22 cellular contexts compared by ENCODE assay signal in genomic region chr13:33725340-33725739, GRCh38.
DNase-seq lines count a peak whose midpoint lies in the region; ATAC-seq and TF ChIP-seq lines count a peak whose summit lies in the region.
"Had no signal": no experiment of that assay in that cellular context is flagged by ENCODE, and none has a peak within 500 bp of the region (broad histone marks: within the 10 kb centered on the region; RNA-seq: fewer than 3 reads in every experiment).

No MANE protein-coding gene starts in this region.

- WGBS in lung, 2 donors = 78 to 87% methylated on average over 2 of the region's 2 CpGs
- 91 to 93% methylated on average over 2 of the region's 2 CpGs for WGBS in endodermal cell (ENCODE audit: insufficient coverage in 1 of 2, insufficient read length in 1 of 2), 2 experiments

- peaks cover under 1% of the 10 kb centered on the region for H3K9me3 Mint-ChIP-seq in activated CD4-positive, alpha-beta T cell treated with anti-CD3 and anti-CD28 coated beads, Interleukin-2, amount 10 ng/mL, durations not matched to agents 24 days and 14 days
- no peaks in the 10 kb centered on the region for H3K9me3 Mint-ChIP-seq in endodermal cell
- H3K9me3 Mint-ChIP-seq: CD4-positive, alpha-beta T cell; CD8-positive, alpha-beta memory T cell; GM23338 had no signal

- H3K4me1 ChIP-seq in left lung (peaks cover 10 to 61% of the 10 kb centered on the region in 2 donors), lung (ENCODE audit: control insufficient read depth in 2 of 2, insufficient read depth in 2 of 2, low read length in 2 of 2) (peaks cover 3 to 23% of the 10 kb centered on the region in 2 donors), endodermal cell (ENCODE audit: control insufficient read depth, insufficient read depth, low read length) (no peaks in the 10 kb centered on the region)

- intact Hi-C loops in activated CD4-positive, alpha-beta T cell treated with anti-CD3 and anti-CD28 coated beads, Interleukin-2, amount 10 ng/mL, durations not matched to agents 24 days and 14 days (cut with micrococcal nuclease) = loop anchor here (5.0 kb wide), 1 partner anchor 1437 kb away; no protein-coding TSS in a partner anchor
- intact Hi-C loops in left lung (cut with DNase I) = no loop called here

- no peak for TF ChIP-seq CTCF in left lung (IDR thresholded peaks at IDR 0.05)
- TF ChIP-seq CTCF in lung (IDR thresholded peaks at IDR 0.05; ENCODE audit: control extremely low read depth, extremely low read depth) = no peak
- TF ChIP-seq CTCF in endodermal cell (conservative IDR thresholded peaks at IDR 0.05) = no peak

- H3K4me3 ChIP-seq in left lung (no peak overlapping the region), lung (no peak overlapping the region), endodermal cell (ENCODE audit: low read length) (no peak overlapping the region)
- H3K4me3 ChIP-seq: A549; BLaER1 treated with 17β-estradiol and CSF1 and Interleukin-3, amounts not matched to agents 10 nM and 100 nM; GM23338 had no signal

- H3K9me3 ChIP-seq in left lung (no peaks in the 10 kb centered on the region), lung (ENCODE audit: control insufficient read depth in 2 of 2, insufficient read depth in 1 of 2, low read length in 1 of 2) (no peaks in the 10 kb centered on the region), endodermal cell (ENCODE audit: control insufficient read depth, low read length) (peaks cover 4% of the 10 kb centered on the region)
- H3K9me3 ChIP-seq: A549; BE2C; BLaER1 treated with 17β-estradiol and CSF1 and Interleukin-3, amounts not matched to agents 10 nM and 100 nM had no signal

- H3K27me3 ChIP-seq in left lung = no peaks in the 10 kb centered on the region
- no peaks in the 10 kb centered on the region for H3K27me3 ChIP-seq in lung (ENCODE audit: control insufficient read depth, insufficient read depth)
- no peaks in the 10 kb centered on the region for H3K27me3 ChIP-seq in endodermal cell (ENCODE audit: control insufficient read depth, insufficient read depth, low read length, poor library complexity, severe bottlenecking)
- H3K27me3 ChIP-seq: BE2C; BLaER1 treated with 17β-estradiol and CSF1 and Interleukin-3, amounts not matched to agents 10 nM and 100 nM had no signal

- no peak overlapping the region for H3K9ac ChIP-seq in endodermal cell (ENCODE audit: extremely low read depth, low read length, poor library complexity, severe bottlenecking)
- H3K9ac ChIP-seq: BLaER1 treated with 17β-estradiol and CSF1 and Interleukin-3, amounts not matched to agents 10 nM and 100 nM had no signal

- H3K27me3 Mint-ChIP-seq in activated CD4-positive, alpha-beta T cell treated with anti-CD3 and anti-CD28 coated beads, Interleukin-2, amount 10 ng/mL, durations not matched to agents 24 days and 14 days = no peaks in the 10 kb centered on the region
- peaks cover 10% of the 10 kb centered on the region for H3K27me3 Mint-ChIP-seq in endodermal cell (ENCODE audit: insufficient read depth)
- H3K27me3 Mint-ChIP-seq: CD4-positive, alpha-beta T cell; CD8-positive, alpha-beta memory T cell had no signal

- H3K4me1 Mint-ChIP-seq in activated CD4-positive, alpha-beta T cell treated with anti-CD3 and anti-CD28 coated beads, Interleukin-2, amount 10 ng/mL, durations not matched to agents 24 days and 14 days = peaks cover 28% of the 10 kb centered on the region
- H3K4me1 Mint-ChIP-seq in endodermal cell = peaks cover 6% of the 10 kb centered on the region

- peak; percentile 62 for ATAC-seq in left lung
- ATAC-seq in lung (ENCODE audit: insufficient read depth, low FRiP score) = peak; percentile 12
- ATAC-seq in HG03521 (IDR thresholded peaks at IDR 0.05; ENCODE audit: unreplicated experiment) = no peak
- ATAC-seq: A549, GM23338, HCT116 had no signal

- peak; percentile 15 for DNase-seq in activated CD4-positive, alpha-beta T cell treated with anti-CD3 and anti-CD28 coated beads, Interleukin-2, amount 10 ng/mL, durations not matched to agents 24 days and 14 days
- no peak for DNase-seq in activated CD4-positive, alpha-beta T cell treated with anti-CD3 and anti-CD28 coated beads for 48 hours
- peak in 1 of 2 donors; percentile 47 for DNase-seq in left lung
- peak; percentile 54 for DNase-seq in lung (ENCODE audit: low spot score)
- DNase-seq in NCI-H2227 treated with DMSO at 0.1 percent for 48 hours (lab: John Stamatoyannopoulos, UW) = no peak
- DNase-seq in endodermal cell = no peak
- DNase-seq: 8988T; ACHN; AML-193; BE2C; CD4-positive, alpha-beta T cell; CD8-positive, alpha-beta memory T cell; DMS53; DMS79 treated with DMSO at 0.1 percent for 48 hours; GF-D8; H9 had no signal

- no peak overlapping the region for H3K27ac Mint-ChIP-seq in activated CD4-positive, alpha-beta T cell treated with anti-CD3 and anti-CD28 coated beads, Interleukin-2, amount 10 ng/mL, durations not matched to agents 24 days and 14 days
- H3K27ac Mint-ChIP-seq in endodermal cell = no peak overlapping the region
- H3K27ac Mint-ChIP-seq: CD4-positive, alpha-beta T cell; CD8-positive, alpha-beta memory T cell; GM23338; H9 had no signal

- H3K27ac ChIP-seq in left lung (peak overlapping the region; percentile 4 to 76), lung (ENCODE audit: low read depth in 1 of 2, low read length in 1 of 2) (no peak overlapping the region), endodermal cell (ENCODE audit: low read depth, low read length) (no peak overlapping the region)
- H3K27ac ChIP-seq: A549; BLaER1 treated with 17β-estradiol and CSF1 and Interleukin-3, amounts not matched to agents 10 nM and 100 nM had no signal

- H3K36me3 Mint-ChIP-seq in activated CD4-positive, alpha-beta T cell treated with anti-CD3 and anti-CD28 coated beads, Interleukin-2, amount 10 ng/mL, durations not matched to agents 24 days and 14 days (ENCODE audit: low read depth) = no peaks in the 10 kb centered on the region
- no peaks in the 10 kb centered on the region for H3K36me3 Mint-ChIP-seq in endodermal cell (ENCODE audit: low read depth)
- H3K36me3 Mint-ChIP-seq: CD14-positive monocyte; CD8-positive, alpha-beta memory T cell had no signal

- no peak overlapping the region for H3K4me3 Mint-ChIP-seq in activated CD4-positive, alpha-beta T cell treated with anti-CD3 and anti-CD28 coated beads, Interleukin-2, amount 10 ng/mL, durations not matched to agents 24 days and 14 days
- no peak overlapping the region for H3K4me3 Mint-ChIP-seq in endodermal cell
- H3K4me3 Mint-ChIP-seq: CD14-positive monocyte; CD4-positive, alpha-beta T cell; CD8-positive, alpha-beta memory T cell; GM23338; H9 had no signal

- no peaks in the 10 kb centered on the region for H3K36me3 ChIP-seq in left lung
- no peaks in the 10 kb centered on the region for H3K36me3 ChIP-seq in lung (ENCODE audit: control insufficient read depth in 2 of 2, insufficient read depth in 2 of 2, low read length in 2 of 2)
- H3K36me3 ChIP-seq in endodermal cell (ENCODE audit: control insufficient read depth, insufficient read depth, low read length) = no peaks in the 10 kb centered on the region
- H3K36me3 ChIP-seq: BE2C; BLaER1 treated with 17β-estradiol and CSF1 and Interleukin-3, amounts not matched to agents 10 nM and 100 nM had no signal

Comparison
In these comparisons a context has a peak if more than half of its experiments do, and no peak if none do; other contexts are left out.
1. DNase-seq: peak in activated CD4-positive, alpha-beta T cell treated with anti-CD3 and anti-CD28 coated beads, Interleukin-2, amount 10 ng/mL, durations not matched to agents 24 days and 14 days (single experiment) and lung (single experiment); none in activated CD4-positive, alpha-beta T cell treated with anti-CD3 and anti-CD28 coated beads for 48 hours (single experiment), NCI-H2227 treated with DMSO at 0.1 percent for 48 hours (single experiment) and endodermal cell (single experiment).
2. H3K27ac ChIP-seq: peak in left lung (2 of 2); none in lung (0 of 2) and endodermal cell (single experiment).